ENCODE assay signal across 39 cellular contexts in the genomic region with DNA sequence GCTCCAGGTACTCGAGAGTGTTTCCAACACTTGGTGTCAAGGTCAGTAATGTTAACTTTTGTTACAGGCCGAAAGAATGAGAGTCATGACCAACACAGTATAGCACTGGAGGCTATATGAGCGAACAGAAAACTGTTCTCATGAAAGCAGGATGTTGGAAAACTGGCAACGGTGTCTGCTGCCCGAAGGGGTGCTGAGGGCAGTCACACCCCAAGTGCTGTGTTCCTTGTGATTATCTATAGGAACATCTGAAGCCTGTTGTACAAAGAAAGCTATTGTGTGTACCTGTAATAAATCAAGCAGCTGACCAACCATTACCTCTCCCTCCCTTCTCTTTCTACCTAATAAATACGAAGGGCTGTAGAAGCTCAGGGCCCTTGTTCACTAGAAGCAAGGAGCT. TPM values are rescaled to one million over a fixed set of nuclear protein-coding genes. Genes with fewer than 3 reads are reported as not detected.
"Had no signal": no experiment of that assay in that cellular context is flagged by ENCODE, and none has a peak within 500 bp of the region (broad histone marks: within the 10 kb centered on the region; RNA-seq: fewer than 3 reads in every experiment).

No MANE protein-coding gene starts in this region.

- H3K4me1 ChIP-seq: adrenal gland, body of pancreas, breast epithelium, Peyer's patch, SJSA1 had no signal

- H3K27ac Mint-ChIP-seq: activated CD4-positive, alpha-beta T cell treated with anti-CD3 and anti-CD28 coated beads, Interleukin-2, amount 10 ng/mL, durations not matched to agents 24 days and 14 days; activated CD8-positive, alpha-beta T cell treated with anti-CD3 and anti-CD28 coated beads for 36 hours; activated naive CD4-positive, alpha-beta T cell treated with anti-CD3 and anti-CD28 coated beads, Interleukin-2, amount 50 U/mL, for 72 hours; activated T-helper 2 cell treated with anti-CD3 and anti-CD28 coated beads, Interferon-gamma antibody, Interleukin-2, Interleukin-4, amounts not matched to agents 10 μg/mL and 5 μg/mL and 100 μg/mL, durations not matched to agents 14 hours and 24 hours and 36 hours had no signal

- H3K4me3 ChIP-seq: adrenal gland, body of pancreas, breast epithelium, Peyer's patch, SJSA1 had no signal

- H3K9me3 ChIP-seq: adrenal gland, body of pancreas, Peyer's patch, SJSA1 had no signal

- H3K27ac ChIP-seq: adrenal gland, body of pancreas, breast epithelium, SJSA1, VCaP had no signal

- H3K36me3 ChIP-seq: adrenal gland, breast epithelium, Peyer's patch, SJSA1 had no signal

- H3K9me3 Mint-ChIP-seq: activated CD8-positive, alpha-beta T cell treated with anti-CD3 and anti-CD28 coated beads for 36 hours; activated T-helper 2 cell treated with anti-CD3 and anti-CD28 coated beads, Interferon-gamma antibody, Interleukin-2, Interleukin-4, amounts not matched to agents 10 μg/mL and 5 μg/mL and 100 μg/mL, durations not matched to agents 14 hours and 24 hours and 36 hours had no signal

- DNase-seq: activated CD4-positive, alpha-beta T cell treated with anti-CD3 and anti-CD28 coated beads, Interleukin-2, amount 10 ng/mL, durations not matched to agents 24 days and 14 days; activated CD4-positive, alpha-beta T cell treated with anti-CD3 and anti-CD28 coated beads, Interleukin-2, amount 50 U/mL, for 4 hours; activated CD4-positive, CD25-positive, alpha-beta regulatory T cell; activated CD8-positive, alpha-beta T cell treated with anti-CD3 and anti-CD28 coated beads for 36 hours; activated gamma-delta T cell; activated naive CD4-positive, alpha-beta T cell treated with Interleukin-2 at 50 U/mL for 16 hours; activated T-cell treated with anti-CD3 and anti-CD28 coated beads, Interleukin-2, amount 50 U/mL, for 1 hour; adrenal gland; body of pancreas; Karpas-422; KBM-7; NCI-H1048; NCI-H1105 treated with DMSO at 0.1 percent for 48 hours; NCI-H1436; NCI-H1694; NCI-H1930; NCI-H2081 treated with DMSO at 0.1 percent for 48 hours; NCI-H226; NCI-H446 treated with DMSO at 0.1 percent for 48 hours; NCI-H524; NCI-H69; NCI-H82; NK-92 treated with Interleukin-12 subunit alpha and Interleukin-12 subunit beta, amount 100 ng/mL, for 24 hours; PC-3; RPMI8226; SHP77 treated with DMSO at 0.1 percent for 48 hours; T-helper 1 cell; T-helper 2 cell; T-helper 9 cell had no signal

- H3K27me3 ChIP-seq: adrenal gland, body of pancreas, Peyer's patch had no signal

- FAIRE-seq: astrocyte had no signal

- H3K27me3 Mint-ChIP-seq: activated CD8-positive, alpha-beta T cell treated with anti-CD3 and anti-CD28 coated beads for 36 hours had no signal

- H3K4me3 Mint-ChIP-seq: activated CD4-positive, alpha-beta T cell treated with anti-CD3 and anti-CD28 coated beads, Interleukin-2, amount 10 ng/mL, durations not matched to agents 24 days and 14 days; activated CD8-positive, alpha-beta T cell treated with anti-CD3 and anti-CD28 coated beads for 36 hours had no signal

- H3K36me3 Mint-ChIP-seq: activated naive CD4-positive, alpha-beta T cell treated with anti-CD3 and anti-CD28 coated beads, Interleukin-2, amount 50 U/mL, for 72 hours had no signal

RNA-seq across cellular contexts. Expression of a gene that starts 7.8 kb away (rescaled TPM):
- total RNA-seq: activated CD4-positive, alpha-beta T cell treated with anti-CD3 and anti-CD28 coated beads, Interleukin-2, amount 10 ng/mL, durations not matched to agents 24 days and 14 days; activated CD8-positive, alpha-beta memory T cell treated with anti-CD3 and anti-CD28 coated beads for 36 hours; activated CD8-positive, alpha-beta T cell treated with anti-CD3 and anti-CD28 coated beads for 36 hours; activated naive CD4-positive, alpha-beta T cell treated with anti-CD3 and anti-CD28 coated beads, Interleukin-2, amount 50 U/mL, for 72 hours; activated T-helper 2 cell treated with anti-CD3 and anti-CD28 coated beads, Interferon-gamma antibody, Interleukin-2, Interleukin-4, amounts not matched to agents 10 μg/mL and 5 μg/mL and 100 μg/mL, durations not matched to agents 14 hours and 24 hours and 36 hours; adrenal gland; astrocyte; body of pancreas; breast epithelium; cardiac septum; MCF 10A; PC-3; Peyer's patch; SJSA1 had no signal
- polyA plus RNA-seq: adrenal gland had no signal

RNA-seq across cellular contexts. Expression of a gene that starts 17.0 kb away (rescaled TPM):
- total RNA-seq: activated CD4-positive, alpha-beta T cell treated with anti-CD3 and anti-CD28 coated beads, Interleukin-2, amount 10 ng/mL, durations not matched to agents 24 days and 14 days; activated CD8-positive, alpha-beta memory T cell treated with anti-CD3 and anti-CD28 coated beads for 36 hours; activated CD8-positive, alpha-beta T cell treated with anti-CD3 and anti-CD28 coated beads for 36 hours; activated naive CD4-positive, alpha-beta T cell treated with anti-CD3 and anti-CD28 coated beads, Interleukin-2, amount 50 U/mL, for 72 hours; activated T-helper 2 cell treated with anti-CD3 and anti-CD28 coated beads, Interferon-gamma antibody, Interleukin-2, Interleukin-4, amounts not matched to agents 10 μg/mL and 5 μg/mL and 100 μg/mL, durations not matched to agents 14 hours and 24 hours and 36 hours; adrenal gland; astrocyte; body of pancreas; cardiac septum; MCF 10A; PC-3; Peyer's patch; SJSA1 had no signal
- polyA plus RNA-seq: adrenal gland had no signal

RNA-seq across cellular contexts. Expression of a gene that starts 38.4 kb away (rescaled TPM):
- total RNA-seq: activated CD8-positive, alpha-beta memory T cell treated with anti-CD3 and anti-CD28 coated beads for 36 hours; activated CD8-positive, alpha-beta T cell treated with anti-CD3 and anti-CD28 coated beads for 36 hours; activated T-helper 2 cell treated with anti-CD3 and anti-CD28 coated beads, Interferon-gamma antibody, Interleukin-2, Interleukin-4, amounts not matched to agents 10 μg/mL and 5 μg/mL and 100 μg/mL, durations not matched to agents 14 hours and 24 hours and 36 hours; MCF 10A; PC-3; Peyer's patch; SJSA1 had no signal

RNA-seq across cellular contexts. Expression of a gene that starts 39.2 kb away (rescaled TPM):
- total RNA-seq: activated CD4-positive, alpha-beta T cell treated with anti-CD3 and anti-CD28 coated beads, Interleukin-2, amount 10 ng/mL, durations not matched to agents 24 days and 14 days; activated CD8-positive, alpha-beta memory T cell treated with anti-CD3 and anti-CD28 coated beads for 36 hours; activated CD8-positive, alpha-beta T cell treated with anti-CD3 and anti-CD28 coated beads for 36 hours; activated naive CD4-positive, alpha-beta T cell treated with anti-CD3 and anti-CD28 coated beads, Interleukin-2, amount 50 U/mL, for 72 hours; activated T-helper 2 cell treated with anti-CD3 and anti-CD28 coated beads, Interferon-gamma antibody, Interleukin-2, Interleukin-4, amounts not matched to agents 10 μg/mL and 5 μg/mL and 100 μg/mL, durations not matched to agents 14 hours and 24 hours and 36 hours; astrocyte; body of pancreas; MCF 10A; PC-3; Peyer's patch; SJSA1 had no signal

RNA-seq across cellular contexts. Expression of a gene that starts 53.0 kb away (rescaled TPM):
- total RNA-seq: activated CD4-positive, alpha-beta T cell treated with anti-CD3 and anti-CD28 coated beads, Interleukin-2, amount 10 ng/mL, durations not matched to agents 24 days and 14 days; activated CD8-positive, alpha-beta memory T cell treated with anti-CD3 and anti-CD28 coated beads for 36 hours; activated CD8-positive, alpha-beta T cell treated with anti-CD3 and anti-CD28 coated beads for 36 hours; activated naive CD4-positive, alpha-beta T cell treated with anti-CD3 and anti-CD28 coated beads, Interleukin-2, amount 50 U/mL, for 72 hours; activated T-helper 2 cell treated with anti-CD3 and anti-CD28 coated beads, Interferon-gamma antibody, Interleukin-2, Interleukin-4, amounts not matched to agents 10 μg/mL and 5 μg/mL and 100 μg/mL, durations not matched to agents 14 hours and 24 hours and 36 hours; astrocyte; body of pancreas; cardiac septum; MCF 10A; PC-3; Peyer's patch; SJSA1 had no signal
